6 cellular contexts compared by ENCODE assay signal in the genomic region with DNA sequence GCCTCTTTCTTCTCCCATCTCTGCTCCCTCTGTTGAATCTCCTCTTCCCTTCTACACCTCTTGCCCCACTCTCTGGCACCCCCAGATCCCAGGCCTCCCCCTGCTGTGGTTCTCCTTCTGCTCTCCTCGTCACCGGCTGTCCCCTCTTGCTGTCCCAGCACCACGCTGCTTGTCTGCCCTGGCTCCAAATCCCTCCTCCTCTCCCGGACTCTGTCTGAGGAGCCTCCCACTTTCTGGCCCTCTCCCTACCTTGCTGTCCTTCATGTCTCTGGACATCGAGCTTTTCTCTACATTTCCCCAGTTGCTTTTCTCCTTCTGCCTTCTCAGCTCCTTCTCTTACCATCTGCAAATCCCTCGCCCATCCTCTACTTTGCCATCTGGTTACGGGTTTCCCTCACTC.
A peak's percentile ranks its signal among the peaks of the same experiment; 100 is the strongest.
DNase-seq lines count a peak whose midpoint lies in the region; ATAC-seq and TF ChIP-seq lines count a peak whose summit lies in the region.

No MANE protein-coding gene starts in this region.

- H3K9ac ChIP-seq in BLaER1, result peak overlapping the region; percentile 83

- H3K4me3 ChIP-seq in BLaER1, result peak overlapping the region; percentile 79

- no peak for TF ChIP-seq CTCF in VCaP (conservative IDR thresholded peaks at IDR 0.05)

- no peaks in the 10 kb centered on the region for H3K27me3 ChIP-seq in BLaER1

- no peak overlapping the region for H3K27ac ChIP-seq in BLaER1
- peak overlapping the region; percentile 70 for H3K27ac ChIP-seq in VCaP

- H3K36me3 ChIP-seq in BLaER1, result peaks cover 39% of the 10 kb centered on the region

- H4K20me1 ChIP-seq in BLaER1, result peaks cover 17% of the 10 kb centered on the region

- H3K9me3 ChIP-seq in BLaER1, result peaks cover 48% of the 10 kb centered on the region

- ATAC-seq in HG02938 (IDR thresholded peaks at IDR 0.05; ENCODE audit: unreplicated experiment), result no peak
- ATAC-seq in GM21367 (IDR thresholded peaks at IDR 0.05; ENCODE audit: unreplicated experiment), result no peak

- H3K4me1 ChIP-seq in BLaER1, result peaks cover 22% of the 10 kb centered on the region

- peak overlapping the region; percentile 96 for H3K4me2 ChIP-seq in BLaER1

- peak; percentile 64 for DNase-seq in left kidney (ENCODE audit: low read depth, low spot score)
- no peak for DNase-seq in AML-193 (lab: John Stamatoyannopoulos, UW)
